1 cellular context compared by ENCODE assay signal in genomic region chr5:97085126-97085786, GRCh38.
A peak's percentile ranks its signal among the peaks of the same experiment; 100 is the strongest.
TF ChIP-seq lines count a peak whose summit lies in the region.

No MANE protein-coding gene starts in this region.

TF ChIP-seq in HEK293, 187 proteins besides CTCF, POLR2A, EP300 and RAD21:
- TF ChIP-seq TSHZ1 (tag by site-specific recombination; IDR thresholded peaks at IDR 0.05; ENCODE audit: borderline replicate concordance) (no peak), ZNF626 (tag by site-specific recombination; IDR thresholded peaks at IDR 0.05) (0 out of 2 replicates have a peak, but pooled peaks have one; percentile 10)
